Comparison of ENCODE assay signal across 8 cellular contexts in the genomic region with DNA sequence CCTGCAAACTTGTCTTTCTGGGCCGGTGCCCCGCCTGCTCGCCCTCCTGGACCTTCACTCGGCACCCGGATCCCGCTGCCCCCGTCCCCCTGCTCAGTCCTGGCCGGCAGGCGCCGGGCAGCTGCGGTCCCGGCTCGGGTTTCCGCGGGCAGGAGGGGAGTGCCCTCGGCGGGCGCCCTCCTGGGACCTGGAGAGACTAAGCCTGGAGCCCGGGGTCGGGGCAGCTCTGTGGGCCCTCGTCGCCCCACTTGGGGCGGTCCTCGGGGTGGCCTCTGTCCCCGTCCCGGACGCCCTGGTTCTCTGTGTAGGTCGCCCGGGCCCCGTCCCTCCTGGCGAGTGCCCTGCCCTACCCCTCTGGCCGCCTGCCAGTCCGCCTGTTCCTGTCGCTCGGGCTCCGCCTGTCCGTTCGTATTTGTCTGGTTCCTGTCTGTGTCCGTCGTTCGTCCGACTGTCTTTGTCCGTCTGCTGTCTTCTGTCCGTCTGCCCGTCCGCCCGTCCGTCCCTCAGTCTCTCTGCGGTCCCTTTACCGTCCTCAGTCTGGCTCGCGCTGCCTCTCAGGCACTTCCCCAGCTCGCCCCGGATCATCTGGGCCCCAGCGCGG. TPM values are rescaled to one million over a fixed set of nuclear protein-coding genes. Genes with fewer than 3 reads are reported as not detected.
A peak's percentile ranks its signal among the peaks of the same experiment; 100 is the strongest.
DNase-seq lines count a peak whose midpoint lies in the region; ATAC-seq and TF ChIP-seq lines count a peak whose summit lies in the region.

No MANE protein-coding gene starts in this region.

- no peaks in the 10 kb centered on the region for H3K9me3 Mint-ChIP-seq in activated T-cell treated with anti-CD3 and anti-CD28 coated beads, Interleukin-2, amount 50 U/mL, for 72 hours

- peak; percentile 39 for DNase-seq in stimulated activated CD4-positive, alpha-beta T cell treated with anti-CD3 and anti-CD28 coated beads, Interleukin-15, amount 100 ng/mL, for 24 hours
- DNase-seq in stimulated activated CD4-positive, alpha-beta T cell treated with anti-CD3 and anti-CD28 coated beads, Interleukin-4, amount 100 ng/mL, for 24 hours: no peak
- DNase-seq in NCI-H146 (lab: John Stamatoyannopoulos, UW): peak; percentile 38
- DNase-seq in activated T-cell treated with anti-CD3 and anti-CD28 coated beads, Interleukin-2, amount 50 U/mL, for 72 hours: peak; percentile 36 to 47
- DNase-seq in Right ventricle myocardium inferior (ENCODE audit: missing footprints): peak; percentile 90
- DNase-seq in ovary: peak; percentile 46 to 67 (median 55)

- TF ChIP-seq EP300 in ovary (IDR thresholded peaks at IDR 0.05): no peak

- H3K27ac Mint-ChIP-seq in activated T-cell treated with anti-CD3 and anti-CD28 coated beads, Interleukin-2, amount 50 U/mL, for 72 hours: no peak overlapping the region

- H3K36me3 Mint-ChIP-seq in activated T-cell treated with anti-CD3 and anti-CD28 coated beads, Interleukin-2, amount 50 U/mL, for 72 hours (ENCODE audit: insufficient read depth in 2 of 2): peaks cover 0 to 2% of the 10 kb centered on the region in 2 donors

- no peaks in the 10 kb centered on the region for H3K36me3 ChIP-seq in ovary

- no peaks in the 10 kb centered on the region for H3K27me3 ChIP-seq in ovary

- TF ChIP-seq CTCF in ovary (IDR thresholded peaks at IDR 0.05): no peak

- peaks cover 3% of the 10 kb centered on the region for H3K4me1 ChIP-seq in ovary (ENCODE audit: insufficient read depth)

- H3K27me3 Mint-ChIP-seq in activated T-cell treated with anti-CD3 and anti-CD28 coated beads, Interleukin-2, amount 50 U/mL, for 72 hours (ENCODE audit: low read depth): peaks cover 74% of the 10 kb centered on the region

- H3K4me1 Mint-ChIP-seq in activated T-cell treated with anti-CD3 and anti-CD28 coated beads, Interleukin-2, amount 50 U/mL, for 72 hours (ENCODE audit: low read depth): peaks cover 7% of the 10 kb centered on the region

- H3K4me3 ChIP-seq in ovary: peak overlapping the region; percentile 38

- no peaks in the 10 kb centered on the region for H3K9me3 ChIP-seq in ovary

- peak overlapping the region; percentile 86 to 93 for H3K4me3 Mint-ChIP-seq in activated T-cell treated with anti-CD3 and anti-CD28 coated beads, Interleukin-2, amount 50 U/mL, for 72 hours

- peak; percentile 56 to 66 for ATAC-seq in activated T-cell treated with anti-CD3 and anti-CD28 coated beads, Interleukin-2, amount 50 U/mL, for 72 hours (replicated peaks in 1 of 2)
- peak; percentile 85 for ATAC-seq in Right ventricle myocardium inferior
- no peak for ATAC-seq in GM19035 (IDR thresholded peaks at IDR 0.05; ENCODE audit: unreplicated experiment)
- no peak for ATAC-seq in GM18511 (IDR thresholded peaks at IDR 0.05; ENCODE audit: unreplicated experiment)

- no peak overlapping the region for H3K27ac ChIP-seq in ovary

- WGBS in ovary, 3 donors: 1% methylated on average over 56 of the region's 56 CpGs

- intact Hi-C loops in Right ventricle myocardium inferior (cut with DNase I) (loop anchor here (5.0 kb wide), 1 partner anchor 46 kb away; no protein-coding TSS in a partner anchor), ovary (cut with DNase I) (no loop called here)

- no peak for TF ChIP-seq POLR2A in ovary (IDR thresholded peaks at IDR 0.05)

RNA-seq across cellular contexts. Expression of a gene that starts 0.5 kb away (rescaled TPM):
- total RNA-seq in activated T-cell treated with anti-CD3 and anti-CD28 coated beads, Interleukin-2, amount 50 U/mL, for 72 hours: under 1 TPM; 0.23 to 0.31 TPM
- total RNA-seq in Right ventricle myocardium inferior (1.7 TPM), ovary (10 to 100 TPM in 1 of 7 donors, 1 to 10 TPM in 3, under 1 TPM in 3; 0.25 to 15.2 (median 2.0) TPM)
- polyA plus RNA-seq in ovary: under 1 TPM in 1 of 2 donors, not detected in 1; 0.90 TPM

RNA-seq across cellular contexts. Expression of a gene that starts 40.6 kb away (rescaled TPM):
- not detected for total RNA-seq in activated T-cell treated with anti-CD3 and anti-CD28 coated beads, Interleukin-2, amount 50 U/mL, for 72 hours
- total RNA-seq in Right ventricle myocardium inferior (5,086 TPM), ovary (10 to 100 TPM in 6 of 7 donors, 1 to 10 TPM in 1; 3.3 to 39.3 (median 24.2) TPM)
- 100 to 1,000 TPM in 1 of 2 donors, 10 to 100 TPM in 1; 20.0 to 153 TPM for polyA plus RNA-seq in ovary

Comparison
In these comparisons a context has a peak if more than half of its experiments do, and no peak if none do; other contexts are left out.
1. ATAC-seq: peak in activated T-cell treated with anti-CD3 and anti-CD28 coated beads, Interleukin-2, amount 50 U/mL, for 72 hours (2 of 2) and Right ventricle myocardium inferior (single experiment); none in GM19035 (single experiment) and GM18511 (single experiment).
2. RNA of a gene that starts 40.6 kb away (total RNA-seq): 5,086 TPM in Right ventricle myocardium inferior (single experiment); 3.3 to 39.3 TPM in ovary and not detected in activated T-cell treated with anti-CD3 and anti-CD28 coated beads, Interleukin-2, amount 50 U/mL, for 72 hours; every median in the first group is over 100 times any median in the second.